In genomic region chr19:9178901-9179300, GRCh38 we compare ENCODE assay signal across 29 cellular contexts. TPM values are rescaled to one million over a fixed set of nuclear protein-coding genes. Genes with fewer than 3 reads are reported as not detected.
"Had no signal": no experiment of that assay in that cellular context is flagged by ENCODE, and none has a peak within 500 bp of the region (broad histone marks: within the 10 kb centered on the region; RNA-seq: fewer than 3 reads in every experiment).

Gene OR7D2 (plus strand): TSS chr19:9178979. CDS start chr19:9185782, 6,803 bp downstream.

- H3K4me3 ChIP-seq: cardiac muscle cell, lower lobe of right lung had no signal

- H3K27me3 ChIP-seq: cardiac muscle cell had no signal

- H3K4me1 ChIP-seq: lower lobe of right lung had no signal

- H3K36me3 Mint-ChIP-seq: activated CD4-positive, alpha-beta memory T cell treated with anti-CD3 and anti-CD28 coated beads for 36 hours; activated naive CD8-positive, alpha-beta T cell treated with anti-CD3 and anti-CD28 coated beads, Interleukin-2, amount 10 ng/mL, durations not matched to agents 7 days and 5 days; naive B cell had no signal

- H3K9me3 ChIP-seq: lower lobe of right lung had no signal

- H3K36me3 ChIP-seq: cardiac muscle cell, lower lobe of right lung had no signal

- H3K4me1 Mint-ChIP-seq: activated naive CD8-positive, alpha-beta T cell treated with anti-CD3 and anti-CD28 coated beads, Interleukin-2, amount 10 ng/mL, durations not matched to agents 7 days and 5 days; endodermal cell; naive B cell; neural crest cell; stimulated activated naive B cell treated with anti-CD40 and anti-IgM and Interleukin-4, amounts not matched to agents 10 μg/mL and 1 μg/mL and 100 μg/mL, for 72 hours had no signal

- H3K27me3 Mint-ChIP-seq: activated naive CD8-positive, alpha-beta T cell treated with anti-CD3 and anti-CD28 coated beads, Interleukin-2, amount 10 ng/mL, durations not matched to agents 7 days and 5 days; type B pancreatic cell had no signal

- H3K9me3 Mint-ChIP-seq: activated CD4-positive, alpha-beta memory T cell treated with anti-CD3 and anti-CD28 coated beads for 36 hours; activated naive CD8-positive, alpha-beta T cell treated with anti-CD3 and anti-CD28 coated beads, Interleukin-2, amount 10 ng/mL, durations not matched to agents 7 days and 5 days; stimulated activated naive B cell treated with anti-CD40 and anti-IgM and Interleukin-4, amounts not matched to agents 10 μg/mL and 1 μg/mL and 100 μg/mL, for 72 hours; type B pancreatic cell had no signal

- H3K27ac ChIP-seq: cardiac muscle cell, epithelial cell of prostate, lower lobe of right lung had no signal

- H3K4me3 Mint-ChIP-seq: activated CD4-positive, alpha-beta memory T cell treated with anti-CD3 and anti-CD28 coated beads for 36 hours; activated naive CD4-positive, alpha-beta T cell treated with anti-CD3 and anti-CD28 coated beads for 36 hours; activated naive CD8-positive, alpha-beta T cell treated with anti-CD3 and anti-CD28 coated beads, Interleukin-2, amount 10 ng/mL, durations not matched to agents 7 days and 5 days; activated T-cell treated with anti-CD3 and anti-CD28 coated beads, Interleukin-2, amount 50 U/mL, for 72 hours; endodermal cell; naive B cell; neural crest cell; stimulated activated naive B cell treated with anti-CD40 and anti-IgM and Interleukin-4, amounts not matched to agents 10 μg/mL and 1 μg/mL and 100 μg/mL, for 72 hours; T-helper 1 cell treated with Interleukin-12 subunit alpha and Interleukin-12 subunit beta and Interleukin-4 antibody, amounts not matched to agents 30 μg/mL and 1 μg/mL, for 36 hours; type B pancreatic cell had no signal

- ATAC-seq: activated T-cell treated with anti-CD3 and anti-CD28 coated beads, Interleukin-2, amount 50 U/mL, for 72 hours; lower lobe of right lung; stimulated activated naive B cell treated with anti-CD40 and anti-IgM and Interleukin-4, amounts not matched to agents 10 μg/mL and 1 μg/mL and 100 μg/mL, for 72 hours had no signal

- DNase-seq: activated CD4-positive, alpha-beta memory T cell treated with anti-CD3 and anti-CD28 coated beads for 36 hours; activated CD4-positive, alpha-beta T cell treated with anti-CD3 and anti-CD28 coated beads for 48 hours; activated CD4-positive, CD25-positive, alpha-beta regulatory T cell; activated effector memory CD4-positive, alpha-beta T cell treated with Interleukin-2 at 50 U/mL for 16 hours; activated naive CD4-positive, alpha-beta T cell treated with anti-CD3 and anti-CD28 coated beads for 36 hours; activated naive CD8-positive, alpha-beta T cell treated with anti-CD3 and anti-CD28 coated beads, Interleukin-2, amount 10 ng/mL, durations not matched to agents 7 days and 5 days; activated T-cell treated with anti-CD3 and anti-CD28 coated beads, Interleukin-2, amount 50 U/mL, for 72 hours; amygdala; cortex of kidney; endodermal cell; foreskin fibroblast; kidney; lower lobe of right lung; naive B cell; posterior cingulate gyrus; stimulated activated CD4-positive, alpha-beta T cell treated with anti-CD3 and anti-CD28 coated beads, Interleukin-2, amount 100 ng/mL, for 48 hours; stimulated activated CD8-positive, alpha-beta memory T cell treated with anti-CD3 and anti-CD28 coated beads, Interleukin-4, amount 100 ng/mL, for 48 hours; stimulated activated naive B cell treated with anti-CD40 and anti-IgM and Interleukin-4, amounts not matched to agents 10 μg/mL and 1 μg/mL and 100 μg/mL, for 72 hours; T1000 had no signal

- H3K27ac Mint-ChIP-seq: activated CD4-positive, alpha-beta memory T cell treated with anti-CD3 and anti-CD28 coated beads for 36 hours; activated naive CD4-positive, alpha-beta T cell treated with anti-CD3 and anti-CD28 coated beads for 36 hours; activated naive CD8-positive, alpha-beta T cell treated with anti-CD3 and anti-CD28 coated beads, Interleukin-2, amount 10 ng/mL, durations not matched to agents 7 days and 5 days; activated T-cell treated with anti-CD3 and anti-CD28 coated beads, Interleukin-2, amount 50 U/mL, for 72 hours; endodermal cell; naive B cell; stimulated activated naive B cell treated with anti-CD40 and anti-IgM and Interleukin-4, amounts not matched to agents 10 μg/mL and 1 μg/mL and 100 μg/mL, for 72 hours; T-helper 1 cell treated with Interleukin-12 subunit alpha and Interleukin-12 subunit beta and Interleukin-4 antibody, amounts not matched to agents 30 μg/mL and 1 μg/mL, for 36 hours; type B pancreatic cell had no signal

RNA-seq across cellular contexts. Expression of gene OR7D2, which starts in this region (rescaled TPM):
- total RNA-seq: activated naive CD8-positive, alpha-beta T cell treated with anti-CD3 and anti-CD28 coated beads, Interleukin-2, amount 10 ng/mL, durations not matched to agents 7 days and 5 days; cerebellum; kidney; mesenteric fat pad; mucosa of gallbladder; omental fat pad had no signal
- polyA plus RNA-seq: cardiac muscle cell, fibroblast of lung had no signal
